Comparison of ENCODE assay signal across 8 cellular contexts in the genomic region with DNA sequence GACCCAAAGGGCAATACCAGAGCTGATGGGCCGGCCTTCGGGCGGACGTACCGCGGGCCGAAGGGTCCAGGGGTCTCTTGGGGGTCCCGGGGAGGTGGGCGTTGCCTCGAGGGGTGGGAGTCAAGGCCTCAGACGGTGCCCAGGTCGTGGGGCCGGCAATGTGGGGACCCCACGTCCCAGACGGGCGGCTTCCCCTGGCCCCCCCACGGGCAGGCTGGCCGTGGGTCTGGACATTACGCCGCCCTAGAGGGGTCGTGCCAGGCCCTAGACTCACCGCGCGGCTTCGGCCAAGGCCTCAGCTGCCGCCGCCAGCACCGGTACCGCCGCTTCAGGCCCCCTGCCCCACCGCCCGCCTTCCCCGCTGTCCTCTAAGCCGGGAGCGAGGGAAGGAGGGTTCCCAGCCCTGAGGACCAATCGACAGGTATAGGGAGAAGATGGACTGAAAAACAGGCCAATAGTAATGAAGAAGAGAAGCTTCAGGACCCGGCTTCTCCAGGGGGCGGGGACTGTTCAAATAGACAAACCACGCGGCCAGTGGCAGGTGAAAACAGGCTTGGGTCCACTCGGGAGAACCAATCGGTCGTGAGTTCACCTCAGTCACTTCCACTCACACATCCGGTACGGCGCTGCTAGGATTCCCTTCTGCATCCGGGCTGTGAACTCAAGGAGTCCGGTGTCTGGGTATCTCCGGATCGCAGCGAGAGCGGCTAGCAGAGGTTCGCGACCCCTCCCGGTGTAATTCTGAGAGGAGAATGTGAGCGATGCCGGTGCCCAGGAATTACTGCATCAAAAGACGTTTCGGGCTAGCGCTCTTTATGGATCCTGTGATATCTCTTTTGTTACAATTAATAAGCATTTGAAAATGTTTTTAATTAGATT. TPM values are rescaled to one million over a fixed set of nuclear protein-coding genes. Genes with fewer than 3 reads are reported as not detected.
DNase-seq lines count a peak whose midpoint lies in the region; ATAC-seq and TF ChIP-seq lines count a peak whose summit lies in the region.

A gene (minus strand): TSS at position 381 of the 879 bp plus-strand sequence. CDS start 3,142 bp downstream, outside the sequence.

- H3K9me3 Mint-ChIP-seq in activated T-cell treated with anti-CD3 and anti-CD28 coated beads, Interleukin-2, amount 50 U/mL, for 4 hours = no peaks in the 10 kb centered on the region

- H3K27ac ChIP-seq in Panc1 (ENCODE audit: low read length) (peak within 1 kb of the TSS; percentile 94), esophagus (ENCODE audit: low read depth in 2 of 2, low read length in 1 of 2) (peak within 1 kb of the TSS; percentile 23 to 63)

- H3K36me3 Mint-ChIP-seq in activated T-cell treated with anti-CD3 and anti-CD28 coated beads, Interleukin-2, amount 50 U/mL, for 4 hours (ENCODE audit: insufficient read depth) = peaks cover 6% of the 10 kb centered on the region

- peaks cover 21% of the 10 kb centered on the region for H3K4me1 Mint-ChIP-seq in activated T-cell treated with anti-CD3 and anti-CD28 coated beads, Interleukin-2, amount 50 U/mL, for 4 hours (ENCODE audit: low read depth)

- no TSS peak for BruUV-seq in Panc1 (replicated peaks; lab: Mats Ljungman, UMichigan)

- H3K27me3 Mint-ChIP-seq in activated T-cell treated with anti-CD3 and anti-CD28 coated beads, Interleukin-2, amount 50 U/mL, for 4 hours (ENCODE audit: low read depth) = no peaks in the 10 kb centered on the region

- peak within 1 kb of the TSS; percentile 70 for H3K9ac ChIP-seq in mucosa of stomach (ENCODE audit: low read length)

- CTCF ChIA-PET in Panc1 (lab: Charles Lee) = interaction anchor here (0.9 kb wide), 1 partner anchor 20 kb away, joined by 3 read pairs; no protein-coding TSS in a partner anchor

- H3K4me1 ChIP-seq in Panc1 (ENCODE audit: control insufficient read depth, insufficient read depth, low read length) (peaks cover 5% of the 10 kb centered on the region; the same call in 1 of the 2 replicates), esophagus (ENCODE audit: control insufficient read depth in 2 of 2, insufficient read depth in 2 of 2, low read length in 1 of 2) (no peaks in the 10 kb centered on the region), mucosa of stomach (ENCODE audit: control insufficient read depth, insufficient read depth, low read length) (peaks cover 7% of the 10 kb centered on the region)

- peak; percentile 98 for ATAC-seq in GM21723 (IDR thresholded peaks at IDR 0.05; ENCODE audit: unreplicated experiment)
- peak; percentile 99 for ATAC-seq in Panc1
- peak; percentile 97 to 98 for ATAC-seq in activated T-cell treated with anti-CD3 and anti-CD28 coated beads, Interleukin-2, amount 50 U/mL, for 4 hours

- DNase-seq in DMS79 treated with DMSO at 0.1 percent for 48 hours (lab: John Stamatoyannopoulos, UW) = peak; percentile 100
- peak; percentile 96 for DNase-seq in KG1 (lab: John Stamatoyannopoulos, UW)
- peak; percentile 100 for DNase-seq in Panc1 (ENCODE audit: low read depth, low spot score)
- DNase-seq in activated T-cell treated with anti-CD3 and anti-CD28 coated beads, Interleukin-2, amount 50 U/mL, for 4 hours = peak; percentile 92
- DNase-seq in stimulated activated CD8-positive, alpha-beta memory T cell treated with anti-CD3 and anti-CD28 coated beads, Interleukin-7, amount 100 ng/mL, for 1 hour (ENCODE audit: low read depth in 2 of 2) = peak; percentile 88 to 91

- POLR2A ChIA-PET in Panc1 (lab: Charles Lee) = interaction anchor here (0.6 kb wide), 1 partner anchor 170 kb away, joined by 11 read pairs; no protein-coding TSS in a partner anchor

- H3K9me3 ChIP-seq in Panc1 (ENCODE audit: control insufficient read depth, insufficient read depth, low read depth, low read length) (no peaks in the 10 kb centered on the region), esophagus (ENCODE audit: control insufficient read depth in 2 of 2, insufficient read depth in 1 of 2, low read depth in 1 of 2, low read length in 1 of 2) (no peaks in the 10 kb centered on the region), mucosa of stomach (ENCODE audit: control insufficient read depth, low read length) (no peaks in the 10 kb centered on the region)

- in situ Hi-C loops in Panc1 (cut with HindIII; ENCODE audit: low pct_unique_long_range_greater_than_20kb, low sequenced_read_pairs) = no loop called here

- peaks cover 6% of the 10 kb centered on the region for H3K36me3 ChIP-seq in Panc1 (ENCODE audit: control insufficient read depth, insufficient read depth, low read length)
- peaks cover 6 to 8% of the 10 kb centered on the region in 2 donors for H3K36me3 ChIP-seq in esophagus (ENCODE audit: control insufficient read depth in 2 of 2, insufficient read depth in 2 of 2, low read length in 1 of 2)
- H3K36me3 ChIP-seq in mucosa of stomach (ENCODE audit: control insufficient read depth, insufficient read depth, low read length) = no peaks in the 10 kb centered on the region

- TF ChIP-seq CTCF in Panc1 (IDR thresholded peaks at IDR 0.05) = no peak

- intact Hi-C loops in Panc1 (cut with micrococcal nuclease; ENCODE audit: unreplicated experiment) = no loop called here

- H3K27me3 ChIP-seq in Panc1 (ENCODE audit: control insufficient read depth, insufficient read depth, low read length) = no peaks in the 10 kb centered on the region
- no peaks in the 10 kb centered on the region for H3K27me3 ChIP-seq in esophagus (ENCODE audit: control insufficient read depth in 1 of 2, insufficient read depth in 2 of 2, low read length in 2 of 2)
- no peaks in the 10 kb centered on the region for H3K27me3 ChIP-seq in mucosa of stomach (ENCODE audit: control insufficient read depth, insufficient read depth, low read length)

- H3K4me3 Mint-ChIP-seq in activated T-cell treated with anti-CD3 and anti-CD28 coated beads, Interleukin-2, amount 50 U/mL, for 4 hours = peak within 1 kb of the TSS; percentile 91

- H3K4me3 ChIP-seq in Panc1 (ENCODE audit: low read depth in 2 of 2, low read length in 2 of 2) (peak within 1 kb of the TSS; percentile 75 to 88), esophagus (ENCODE audit: low read depth in 1 of 2, low read length in 2 of 2) (peak within 1 kb of the TSS; percentile 95 to 99), mucosa of stomach (ENCODE audit: low read length) (peak within 1 kb of the TSS; percentile 47)

- WGBS in esophagus, 2 donors = 0% methylated on average over 52 to 60 of the region's 60 CpGs

RNA-seq across cellular contexts. Expression of the gene that starts here (rescaled TPM):
- total RNA-seq in Panc1 (2021; ENCODE audit: unreplicated experiment) = 71.2 TPM
- 52.7 TPM for polyA plus RNA-seq in Panc1 (2012; ENCODE audit: insufficient read length)
- total RNA-seq in activated T-cell treated with anti-CD3 and anti-CD28 coated beads, Interleukin-2, amount 50 U/mL, for 4 hours = 10 to 100 TPM; 46.4 to 49.6 (median 47.9) TPM
- polyA plus RNA-seq in esophagus = 10 to 100 TPM; 16.0 to 17.7 TPM

Comparison
In these comparisons a context has a peak if more than half of its experiments do, and no peak if none do; other contexts are left out.
1. Peak in every context shown above with its lines: DNase-seq, ATAC-seq, H3K4me3 ChIP-seq and H3K27ac ChIP-seq.
2. H3K4me3 ChIP-seq: peak in every context shown above with its lines; median percentile 97 in esophagus; 82 in Panc1; 47 in mucosa of stomach.